In genomic region chr17:16439303-16439791, GRCh38 we compare ENCODE assay signal across 8 cellular contexts. TPM values are rescaled to one million over a fixed set of nuclear protein-coding genes. Genes with fewer than 3 reads are reported as not detected.
A peak's percentile ranks its signal among the peaks of the same experiment; 100 is the strongest.
DNase-seq lines count a peak whose midpoint lies in the region; ATAC-seq and TF ChIP-seq lines count a peak whose summit lies in the region.

No MANE protein-coding gene starts in this region.

- H3K27ac ChIP-seq in OCI-LY1 (ENCODE audit: low read depth, low read length, poor library complexity, severe bottlenecking): peak overlapping the region; percentile 79

- H3K9me3 ChIP-seq in OCI-LY1 (ENCODE audit: low read length) (no peaks in the 10 kb centered on the region), mucosa of stomach (ENCODE audit: control insufficient read depth, low read length) (no peaks in the 10 kb centered on the region)

- no peak for TF ChIP-seq CTCF in OCI-LY1 (IDR thresholded peaks at IDR 0.05; ENCODE audit: low read length)

- H3F3A ChIP-seq in OCI-LY1 (ENCODE audit: insufficient read depth, low read length): no peaks in the 10 kb centered on the region

- H3K4me2 ChIP-seq in OCI-LY1 (ENCODE audit: low read length): peak overlapping the region; percentile 67

- H2AFZ ChIP-seq in OCI-LY1 (ENCODE audit: low read length): no peak overlapping the region

- no peaks in the 10 kb centered on the region for H4K20me1 ChIP-seq in OCI-LY1 (ENCODE audit: insufficient read depth, low read length)

- H3K9me2 ChIP-seq in OCI-LY1 (ENCODE audit: low read depth, low read length): no peaks in the 10 kb centered on the region

- H3K36me3 ChIP-seq in OCI-LY1 (ENCODE audit: insufficient read depth, low read length) (peaks cover 55% of the 10 kb centered on the region), mucosa of stomach (ENCODE audit: control insufficient read depth, insufficient read depth, low read length) (peaks cover 14% of the 10 kb centered on the region)

- H3K27me3 ChIP-seq in OCI-LY1 (ENCODE audit: insufficient read depth, low read length) (no peaks in the 10 kb centered on the region), mucosa of stomach (ENCODE audit: control insufficient read depth, insufficient read depth, low read length) (no peaks in the 10 kb centered on the region)

- H3K79me2 ChIP-seq in OCI-LY1 (ENCODE audit: insufficient read depth, low read length): peaks cover 24% of the 10 kb centered on the region

- H3K4me3 ChIP-seq in OCI-LY1 (ENCODE audit: low read depth, low read length, poor library complexity, severe bottlenecking) (peak overlapping the region; percentile 93), mucosa of stomach (ENCODE audit: low read length) (peak overlapping the region; percentile 74)

- peak overlapping the region; percentile 97 for H3K9ac ChIP-seq in OCI-LY1 (ENCODE audit: low read length)
- peak overlapping the region; percentile 90 for H3K9ac ChIP-seq in mucosa of stomach (ENCODE audit: low read length)

- H3K4me1 ChIP-seq in OCI-LY1 (ENCODE audit: insufficient read depth, low read length, severe bottlenecking) (peaks cover 49% of the 10 kb centered on the region), mucosa of stomach (ENCODE audit: control insufficient read depth, insufficient read depth, low read length) (peaks cover 32% of the 10 kb centered on the region)

- DNase-seq in stimulated activated CD4-positive, alpha-beta T cell treated with anti-CD3 and anti-CD28 coated beads, Interleukin-12 subunit alpha, Interleukin-12 subunit beta, amount 100 ng/mL, for 4 hours: peak; percentile 28
- no peak for DNase-seq in stimulated activated CD4-positive, alpha-beta T cell treated with anti-CD3 and anti-CD28 coated beads, Interleukin-4, amount 100 ng/mL, for 1 hour
- DNase-seq in dermis blood vessel endothelial cell (peak; percentile 45), foreskin melanocyte (no peak), cerebellar cortex (ENCODE audit: low spot score) (no peak)

- no peak for ATAC-seq in HG02884 (IDR thresholded peaks at IDR 0.05; ENCODE audit: unreplicated experiment)

RNA-seq across cellular contexts. Expression of gene TRPV2, which starts 24.0 kb away (rescaled TPM):
- total RNA-seq in dermis blood vessel endothelial cell: 40.0 and 48.8 TPM in 2 replicates

RNA-seq across cellular contexts. Expression of gene LRRC75A, which starts 52.6 kb away (rescaled TPM):
- 2.6 and 4.5 TPM in 2 replicates for total RNA-seq in dermis blood vessel endothelial cell

RNA-seq across cellular contexts. Expression of gene UBB, which starts 58.5 kb away (rescaled TPM):
- 1,676 and 1,882 TPM in 2 replicates for total RNA-seq in dermis blood vessel endothelial cell

Comparison
In these comparisons a context has a peak if more than half of its experiments do, and no peak if none do; other contexts are left out.
1. DNase-seq: peak in stimulated activated CD4-positive, alpha-beta T cell treated with anti-CD3 and anti-CD28 coated beads, Interleukin-12 subunit alpha, Interleukin-12 subunit beta, amount 100 ng/mL, for 4 hours (single experiment) and dermis blood vessel endothelial cell (single experiment); none in stimulated activated CD4-positive, alpha-beta T cell treated with anti-CD3 and anti-CD28 coated beads, Interleukin-4, amount 100 ng/mL, for 1 hour (single experiment), foreskin melanocyte (single experiment) and cerebellar cortex (single experiment).